ENCODE assay signal across 40 cellular contexts in genomic region chr4:160034501-160034900, GRCh38.
"Had no signal": no experiment of that assay in that cellular context is flagged by ENCODE, and none has a peak within 500 bp of the region (broad histone marks: within the 10 kb centered on the region; RNA-seq: fewer than 3 reads in every experiment).

No MANE protein-coding gene starts in this region.

- H3K36me3 ChIP-seq: adrenal gland, brain microvascular endothelial cell, breast epithelium, cardiac muscle cell, WERI-Rb-1 had no signal

- H3K36me3 Mint-ChIP-seq: activated CD8-positive, alpha-beta memory T cell treated with anti-CD3 and anti-CD28 coated beads, Interleukin-2, amount 10 ng/mL, durations not matched to agents 7 days and 5 days; activated naive CD4-positive, alpha-beta T cell treated with anti-CD3 and anti-CD28 coated beads, Interleukin-2, amount 50 U/mL, for 72 hours; activated naive CD8-positive, alpha-beta T cell treated with anti-CD3 and anti-CD28 coated beads for 36 hours; WTC11 had no signal

- H3K9me3 ChIP-seq: adrenal gland, body of pancreas had no signal

- H3K4me1 Mint-ChIP-seq: activated CD4-positive, alpha-beta memory T cell treated with anti-CD3 and anti-CD28 coated beads, Interleukin-2, amount 10 ng/mL, durations not matched to agents 7 days and 5 days; activated CD4-positive, alpha-beta T cell treated with anti-CD3 and anti-CD28 coated beads for 36 hours; activated CD4-positive, alpha-beta T cell treated with anti-CD3 and anti-CD28 coated beads, Interleukin-2, amount 10 ng/mL, durations not matched to agents 7 days and 5 days; activated CD8-positive, alpha-beta memory T cell treated with anti-CD3 and anti-CD28 coated beads, Interleukin-2, amount 10 ng/mL, durations not matched to agents 7 days and 5 days; activated naive CD8-positive, alpha-beta T cell treated with anti-CD3 and anti-CD28 coated beads for 36 hours; activated T-helper 17 cell treated with anti-CD3 and anti-CD28 coated beads, Interleukin-2, amount 50 U/mL, for 72 hours; central memory CD8-positive, alpha-beta T cell; WTC11 had no signal

- H3K9me3 Mint-ChIP-seq: activated CD4-positive, alpha-beta memory T cell treated with anti-CD3 and anti-CD28 coated beads, Interleukin-2, amount 10 ng/mL, durations not matched to agents 7 days and 5 days; activated CD4-positive, alpha-beta T cell treated with anti-CD3 and anti-CD28 coated beads, Interleukin-2, amount 10 ng/mL, durations not matched to agents 7 days and 5 days; activated naive CD4-positive, alpha-beta T cell treated with anti-CD3 and anti-CD28 coated beads, Interleukin-2, amount 50 U/mL, for 72 hours; activated T-helper 1 cell treated with anti-CD3 and anti-CD28 coated beads, Interleukin-12 subunit alpha, Interleukin-12 subunit beta, Interleukin-2, Interleukin-4 antibody, amounts not matched to agents 30 ng/mL and 10 ng/mL and 1 ng/mL, durations not matched to agents 14 hours and 24 hours and 36 hours; activated T-helper 17 cell treated with anti-CD3 and anti-CD28 coated beads, Interleukin-2, amount 50 U/mL, for 72 hours; T-helper 1 cell treated with Interleukin-12 subunit alpha and Interleukin-12 subunit beta and Interleukin-4 antibody, amounts not matched to agents 30 μg/mL and 1 μg/mL, for 36 hours had no signal

- H3K27ac Mint-ChIP-seq: activated CD4-positive, alpha-beta memory T cell treated with anti-CD3 and anti-CD28 coated beads, Interleukin-2, amount 10 ng/mL, durations not matched to agents 7 days and 5 days; activated CD4-positive, alpha-beta T cell treated with anti-CD3 and anti-CD28 coated beads for 36 hours; activated CD4-positive, alpha-beta T cell treated with anti-CD3 and anti-CD28 coated beads, Interleukin-2, amount 10 ng/mL, durations not matched to agents 7 days and 5 days; activated CD8-positive, alpha-beta memory T cell treated with anti-CD3 and anti-CD28 coated beads, Interleukin-2, amount 10 ng/mL, durations not matched to agents 7 days and 5 days; activated CD8-positive, alpha-beta T cell treated with anti-CD3 and anti-CD28 coated beads, Interleukin-2, amount 10 ng/mL, durations not matched to agents 7 days and 5 days; activated naive CD4-positive, alpha-beta T cell treated with anti-CD3 and anti-CD28 coated beads for 36 hours; activated naive CD4-positive, alpha-beta T cell treated with anti-CD3 and anti-CD28 coated beads, Interleukin-2, amount 50 U/mL, for 72 hours; activated naive CD8-positive, alpha-beta T cell treated with anti-CD3 and anti-CD28 coated beads for 36 hours; activated T-cell treated with anti-CD3 and anti-CD28 coated beads, Interleukin-2, amount 50 U/mL, for 72 hours; activated T-helper 1 cell treated with anti-CD3 and anti-CD28 coated beads, Interleukin-12 subunit alpha, Interleukin-12 subunit beta, Interleukin-2, Interleukin-4 antibody, amounts not matched to agents 30 ng/mL and 10 ng/mL and 1 ng/mL, durations not matched to agents 14 hours and 24 hours and 36 hours; activated T-helper 17 cell treated with anti-CD3 and anti-CD28 coated beads, Interleukin-2, amount 50 U/mL, for 72 hours; T-helper 1 cell treated with Interleukin-12 subunit alpha and Interleukin-12 subunit beta and Interleukin-4 antibody, amounts not matched to agents 30 μg/mL and 1 μg/mL, for 36 hours; T-helper 2 cell treated with Interferon-gamma antibody and Interleukin-4, amounts not matched to agents 5 μg/mL and 100 μg/mL, for 36 hours; WTC11 had no signal

- H3K4me1 ChIP-seq: adrenal gland, body of pancreas, breast epithelium had no signal

- DNase-seq: activated CD4-positive, alpha-beta memory T cell treated with anti-CD3 and anti-CD28 coated beads, Interleukin-2, amount 10 ng/mL, durations not matched to agents 7 days and 5 days; activated CD4-positive, alpha-beta T cell treated with anti-CD3 and anti-CD28 coated beads for 1 hour; activated CD4-positive, alpha-beta T cell treated with anti-CD3 and anti-CD28 coated beads for 36 hours; activated CD4-positive, alpha-beta T cell treated with anti-CD3 and anti-CD28 coated beads for 48 hours; activated CD4-positive, alpha-beta T cell treated with anti-CD3 and anti-CD28 coated beads, Interleukin-2, amount 10 ng/mL, durations not matched to agents 7 days and 5 days; activated CD4-positive, alpha-beta T cell treated with anti-CD3 and anti-CD28 coated beads, Interleukin-2, amount 50 U/mL, for 48 hours; activated CD4-positive, CD25-positive, alpha-beta regulatory T cell; activated CD8-positive, alpha-beta memory T cell treated with anti-CD3 and anti-CD28 coated beads for 24 hours; activated CD8-positive, alpha-beta memory T cell treated with anti-CD3 and anti-CD28 coated beads, Interleukin-2, amount 10 ng/mL, durations not matched to agents 7 days and 5 days; activated CD8-positive, alpha-beta memory T cell treated with anti-CD3 and anti-CD28 coated beads, Interleukin-2, amount 50 U/mL, for 48 hours; activated CD8-positive, alpha-beta T cell treated with anti-CD3 and anti-CD28 coated beads, Interleukin-2, amount 10 ng/mL, durations not matched to agents 7 days and 5 days; activated effector memory CD4-positive, alpha-beta T cell treated with anti-CD3 and anti-CD28 coated beads, Interleukin-2, amount 50 U/mL, for 16 hours; activated gamma-delta T cell treated with Interleukin-2 at 50 U/mL for 16 hours; activated naive CD4-positive, alpha-beta T cell; activated naive CD4-positive, alpha-beta T cell treated with anti-CD3 and anti-CD28 coated beads for 36 hours; activated naive CD4-positive, alpha-beta T cell treated with anti-CD3 and anti-CD28 coated beads, Interleukin-2, amount 50 U/mL, for 16 hours; activated naive CD8-positive, alpha-beta T cell treated with anti-CD3 and anti-CD28 coated beads for 36 hours; activated T-cell treated with anti-CD3 and anti-CD28 coated beads, Interleukin-2, amount 50 U/mL, for 4 hours; activated T-cell treated with anti-CD3 and anti-CD28 coated beads, Interleukin-2, amount 50 U/mL, for 72 hours; adrenal gland; amniotic stem cell; aorta; body of pancreas; brain microvascular endothelial cell; caudate nucleus; cerebellar nuclear complex; T-helper 1 cell; T-helper 2 cell; T-helper 9 cell; WERI-Rb-1 had no signal

- H3K4me3 Mint-ChIP-seq: activated CD4-positive, alpha-beta memory T cell treated with anti-CD3 and anti-CD28 coated beads, Interleukin-2, amount 10 ng/mL, durations not matched to agents 7 days and 5 days; activated CD4-positive, alpha-beta T cell treated with anti-CD3 and anti-CD28 coated beads for 36 hours; activated CD4-positive, alpha-beta T cell treated with anti-CD3 and anti-CD28 coated beads, Interleukin-2, amount 10 ng/mL, durations not matched to agents 7 days and 5 days; activated CD8-positive, alpha-beta memory T cell treated with anti-CD3 and anti-CD28 coated beads, Interleukin-2, amount 10 ng/mL, durations not matched to agents 7 days and 5 days; activated CD8-positive, alpha-beta T cell treated with anti-CD3 and anti-CD28 coated beads, Interleukin-2, amount 10 ng/mL, durations not matched to agents 7 days and 5 days; activated naive CD4-positive, alpha-beta T cell treated with anti-CD3 and anti-CD28 coated beads for 36 hours; activated naive CD8-positive, alpha-beta T cell treated with anti-CD3 and anti-CD28 coated beads for 36 hours; activated T-cell treated with anti-CD3 and anti-CD28 coated beads, Interleukin-2, amount 50 U/mL, for 4 hours; activated T-cell treated with anti-CD3 and anti-CD28 coated beads, Interleukin-2, amount 50 U/mL, for 72 hours; activated T-helper 1 cell treated with anti-CD3 and anti-CD28 coated beads, Interleukin-12 subunit alpha, Interleukin-12 subunit beta, Interleukin-2, Interleukin-4 antibody, amounts not matched to agents 30 ng/mL and 10 ng/mL and 1 ng/mL, durations not matched to agents 14 hours and 24 hours and 36 hours; activated T-helper 17 cell treated with anti-CD3 and anti-CD28 coated beads, Interleukin-2, amount 50 U/mL, for 72 hours; central memory CD8-positive, alpha-beta T cell; T-helper 1 cell treated with Interleukin-12 subunit alpha and Interleukin-12 subunit beta and Interleukin-4 antibody, amounts not matched to agents 30 μg/mL and 1 μg/mL, for 36 hours; T-helper 2 cell treated with Interferon-gamma antibody and Interleukin-4, amounts not matched to agents 5 μg/mL and 100 μg/mL, for 36 hours; WTC11 had no signal

- H3K27ac ChIP-seq: adrenal gland, body of pancreas, brain microvascular endothelial cell, breast epithelium, cardiac muscle cell, WERI-Rb-1 had no signal

- FAIRE-seq: astrocyte had no signal

- H3K27me3 Mint-ChIP-seq: activated CD4-positive, alpha-beta memory T cell treated with anti-CD3 and anti-CD28 coated beads, Interleukin-2, amount 10 ng/mL, durations not matched to agents 7 days and 5 days; activated CD4-positive, alpha-beta T cell treated with anti-CD3 and anti-CD28 coated beads for 36 hours; activated CD4-positive, alpha-beta T cell treated with anti-CD3 and anti-CD28 coated beads, Interleukin-2, amount 10 ng/mL, durations not matched to agents 7 days and 5 days; activated CD8-positive, alpha-beta memory T cell treated with anti-CD3 and anti-CD28 coated beads, Interleukin-2, amount 10 ng/mL, durations not matched to agents 7 days and 5 days; activated naive CD8-positive, alpha-beta T cell treated with anti-CD3 and anti-CD28 coated beads for 36 hours; activated T-helper 17 cell treated with anti-CD3 and anti-CD28 coated beads, Interleukin-2, amount 50 U/mL, for 72 hours; central memory CD8-positive, alpha-beta T cell had no signal

- H3K27me3 ChIP-seq: adrenal gland, body of pancreas, brain microvascular endothelial cell, breast epithelium, cardiac muscle cell had no signal

- H3K4me3 ChIP-seq: adrenal gland, body of pancreas, breast epithelium, cardiac muscle cell had no signal
